In genomic region chr9:33793496-33793895, GRCh38 we compare ENCODE assay signal across 12 cellular contexts. TPM values are rescaled to one million over a fixed set of nuclear protein-coding genes. Genes with fewer than 3 reads are reported as not detected.
"Had no signal": no experiment of that assay in that cellular context is flagged by ENCODE, and none has a peak within 500 bp of the region (broad histone marks: within the 10 kb centered on the region; RNA-seq: fewer than 3 reads in every experiment).

No MANE protein-coding gene starts in this region.

RNA-seq across cellular contexts. Expression of gene PRSS3, which starts 1.9 kb away (rescaled TPM):
- total RNA-seq: neural crest cell, occipital lobe, omental fat pad, osteocyte, progenitor cell of endocrine pancreas, right cardiac atrium, sciatic nerve, smooth muscle cell, spleen had no signal
- polyA plus RNA-seq: naive thymus-derived CD4-positive, alpha-beta T cell; naive thymus-derived CD8-positive, alpha-beta T cell; ovary; right cardiac atrium; smooth muscle cell had no signal
